Comparison of ENCODE assay signal across 8 cellular contexts in the genomic region with DNA sequence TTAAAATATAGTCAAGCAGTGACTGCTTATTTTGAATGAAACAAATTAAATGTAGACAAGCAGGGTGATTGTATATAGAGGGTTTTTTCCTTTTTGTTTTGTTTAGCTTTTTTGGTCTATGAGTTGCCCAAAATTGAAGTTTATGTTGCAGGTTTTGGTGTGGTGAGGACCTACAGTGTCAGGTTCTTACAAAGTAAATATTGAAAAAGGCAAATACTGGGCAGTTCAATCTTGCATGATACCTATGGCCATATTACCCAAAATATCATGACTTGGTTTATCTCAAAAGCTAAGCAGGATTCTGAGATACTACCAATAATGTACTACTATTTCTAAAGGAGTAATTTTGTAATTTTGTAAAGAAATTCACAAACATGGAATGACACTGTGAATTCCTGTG. TPM values are rescaled to one million over a fixed set of nuclear protein-coding genes. Genes with fewer than 3 reads are reported as not detected.
DNase-seq lines count a peak whose midpoint lies in the region; ATAC-seq and TF ChIP-seq lines count a peak whose summit lies in the region.

No MANE protein-coding gene starts in this region.

- H4K20me1 ChIP-seq in BLaER1 treated with 17β-estradiol and CSF1 and Interleukin-3, amounts not matched to agents 10 nM and 100 nM, result peaks cover 0 to 20% (median 0%) of the 10 kb centered on the region in 11 experiments; a peak in 2 of 22 replicates
- H4K20me1 ChIP-seq in neural progenitor cell (ENCODE audit: low read depth), result no peaks in the 10 kb centered on the region

- no peaks in the 10 kb centered on the region for H3K36me3 Mint-ChIP-seq in neural progenitor cell

- H3K27me3 Mint-ChIP-seq in neural progenitor cell (ENCODE audit: insufficient read depth, low read depth), result peaks cover 3% of the 10 kb centered on the region

- H3F3A ChIP-seq in neural progenitor cell (ENCODE audit: low read depth), result peaks cover 30% of the 10 kb centered on the region

- H3K27ac Mint-ChIP-seq in neural progenitor cell, result no peak overlapping the region

- no peaks in the 10 kb centered on the region for H3K9me3 Mint-ChIP-seq in neural progenitor cell

- H3K4me3 ChIP-seq in BLaER1 treated with 17β-estradiol and CSF1 and Interleukin-3, amounts not matched to agents 10 nM and 100 nM, result peak overlapping the region in 8 of 10 experiments; percentile 52 to 72 (median 62); a peak in 9 of 20 replicates
- H3K4me3 ChIP-seq in MG63, result peak overlapping the region; percentile 76
- H3K4me3 ChIP-seq in ectodermal cell (ENCODE audit: insufficient read depth, low read depth, low read length), result peak overlapping the region; percentile 43
- peak overlapping the region; percentile 50 for H3K4me3 ChIP-seq in neural progenitor cell

- H3K4me1 ChIP-seq in BLaER1 treated with 17β-estradiol and CSF1 and Interleukin-3, amounts not matched to agents 10 nM and 100 nM, result peaks cover 17 to 51% (median 34%) of the 10 kb centered on the region in 10 experiments
- H3K4me1 ChIP-seq in ectodermal cell (ENCODE audit: control insufficient read depth, insufficient read depth, low read length) (no peaks in the 10 kb centered on the region), neural progenitor cell (peaks cover 21% of the 10 kb centered on the region)

- TF ChIP-seq CTCF in neural progenitor cell (IDR thresholded peaks at IDR 0.05), result no peak

- DNase-seq in MG63 (no peak), neural progenitor cell (ENCODE audit: low spot score) (no peak)

- peaks cover 29% of the 10 kb centered on the region for H3K4me1 Mint-ChIP-seq in neural progenitor cell

- peak overlapping the region; percentile 27 to 90 (median 82); a peak in 20 of 22 replicates for H3K4me2 ChIP-seq in BLaER1 treated with 17β-estradiol and CSF1 and Interleukin-3, amounts not matched to agents 10 nM and 100 nM
- peak overlapping the region; percentile 79 for H3K4me2 ChIP-seq in neural progenitor cell

- H3K36me3 ChIP-seq in BLaER1 treated with 17β-estradiol and CSF1 and Interleukin-3, amounts not matched to agents 10 nM and 100 nM, result no peaks in the 10 kb centered on the region
- H3K36me3 ChIP-seq in MG63 (peaks cover 16% of the 10 kb centered on the region; the same call in 1 of the 2 replicates), ectodermal cell (ENCODE audit: control insufficient read depth, insufficient read depth, low read length) (no peaks in the 10 kb centered on the region), neural progenitor cell (no peaks in the 10 kb centered on the region)

- peak overlapping the region in 8 of 11 experiments; percentile 79 to 90 (median 84); a peak in 11 of 22 replicates for H3K9ac ChIP-seq in BLaER1 treated with 17β-estradiol and CSF1 and Interleukin-3, amounts not matched to agents 10 nM and 100 nM
- H3K9ac ChIP-seq in neural progenitor cell, result peak overlapping the region; percentile 75

- H2AFZ ChIP-seq in neural progenitor cell (replicated peaks), result no peak overlapping the region

- peak overlapping the region in 5 of 11 experiments; percentile 85 to 93 (median 90); a peak in 6 of 22 replicates for H3K27ac ChIP-seq in BLaER1 treated with 17β-estradiol and CSF1 and Interleukin-3, amounts not matched to agents 10 nM and 100 nM
- H3K27ac ChIP-seq in ectodermal cell (ENCODE audit: insufficient read depth, low read depth, low read length, poor library complexity, severe bottlenecking) (no peak overlapping the region), neural progenitor cell (no peak overlapping the region)

- peaks cover 35% of the 10 kb centered on the region for H3K79me2 ChIP-seq in neural progenitor cell (ENCODE audit: low read depth)

- ATAC-seq in GM21576 (IDR thresholded peaks at IDR 0.05; ENCODE audit: unreplicated experiment) (no peak), HG03521 (IDR thresholded peaks at IDR 0.05; ENCODE audit: unreplicated experiment) (no peak), GM19463 (IDR thresholded peaks at IDR 0.05; ENCODE audit: unreplicated experiment) (no peak), HG03442 (IDR thresholded peaks at IDR 0.05; ENCODE audit: unreplicated experiment) (no peak)

- no peaks in the 10 kb centered on the region for H3K9me3 ChIP-seq in BLaER1 treated with 17β-estradiol and CSF1 and Interleukin-3, amounts not matched to agents 10 nM and 100 nM (replicated peaks in 1 of 11)
- H3K9me3 ChIP-seq in MG63 (no peaks in the 10 kb centered on the region), ectodermal cell (ENCODE audit: control insufficient read depth, low read length) (no peaks in the 10 kb centered on the region), neural progenitor cell (ENCODE audit: low read depth) (no peaks in the 10 kb centered on the region)

- no peaks in the 10 kb centered on the region for H3K27me3 ChIP-seq in BLaER1 treated with 17β-estradiol and CSF1 and Interleukin-3, amounts not matched to agents 10 nM and 100 nM
- H3K27me3 ChIP-seq in MG63 (no peaks in the 10 kb centered on the region), ectodermal cell (ENCODE audit: control insufficient read depth, insufficient read depth, low read length, poor library complexity, severe bottlenecking) (no peaks in the 10 kb centered on the region), neural progenitor cell (no peaks in the 10 kb centered on the region)

- H3K4me3 Mint-ChIP-seq in neural progenitor cell, result peak overlapping the region; percentile 87

RNA-seq across cellular contexts. Expression of a gene that starts 1.8 kb away (rescaled TPM):
- 20.9 and 34.9 TPM in 2 replicates for total RNA-seq in MG63 (2014; rRNA removed; shearing (Covaris generic); ENCODE audit: low replicate concordance)
- 33.8 TPM for polyA plus RNA-seq in ectodermal cell (2013, experiment 1 of 4)
- 28.7 TPM for polyA plus RNA-seq in ectodermal cell (2013, experiment 2 of 4)
- 24.7 TPM for polyA plus RNA-seq in ectodermal cell (2013, experiment 3 of 4)
- 28.1 TPM for polyA plus RNA-seq in ectodermal cell (2013, experiment 4 of 4)
- total RNA-seq in neural progenitor cell (ENCODE audit: low replicate concordance), result 37.5 and 40.6 TPM in 2 replicates

RNA-seq across cellular contexts. Expression of a gene that starts 27.6 kb away (rescaled TPM):
- 183 and 225 TPM in 2 replicates for total RNA-seq in MG63 (2014; rRNA removed; shearing (Covaris generic); ENCODE audit: low replicate concordance)
- polyA plus RNA-seq in ectodermal cell (2013, experiment 1 of 4), result 374 TPM
- polyA plus RNA-seq in ectodermal cell (2013, experiment 2 of 4), result 337 TPM
- 233 TPM for polyA plus RNA-seq in ectodermal cell (2013, experiment 3 of 4)
- polyA plus RNA-seq in ectodermal cell (2013, experiment 4 of 4), result 267 TPM
- total RNA-seq in neural progenitor cell (ENCODE audit: low replicate concordance), result 353 and 491 TPM in 2 replicates

RNA-seq across cellular contexts. Expression of a gene that starts 39.3 kb away (rescaled TPM):
- total RNA-seq in MG63 (2014; rRNA removed; shearing (Covaris generic); ENCODE audit: low replicate concordance), result 0.10 TPM in 1 of 2 replicates, not detected in the other
- not detected for polyA plus RNA-seq in ectodermal cell (2013, experiment 1 of 4)
- polyA plus RNA-seq in ectodermal cell (2013, experiment 2 of 4), result not detected
- not detected for polyA plus RNA-seq in ectodermal cell (2013, experiment 3 of 4)
- not detected for polyA plus RNA-seq in ectodermal cell (2013, experiment 4 of 4)
- total RNA-seq in neural progenitor cell (ENCODE audit: low replicate concordance), result not detected in 2 replicates
